In the genomic region with DNA sequence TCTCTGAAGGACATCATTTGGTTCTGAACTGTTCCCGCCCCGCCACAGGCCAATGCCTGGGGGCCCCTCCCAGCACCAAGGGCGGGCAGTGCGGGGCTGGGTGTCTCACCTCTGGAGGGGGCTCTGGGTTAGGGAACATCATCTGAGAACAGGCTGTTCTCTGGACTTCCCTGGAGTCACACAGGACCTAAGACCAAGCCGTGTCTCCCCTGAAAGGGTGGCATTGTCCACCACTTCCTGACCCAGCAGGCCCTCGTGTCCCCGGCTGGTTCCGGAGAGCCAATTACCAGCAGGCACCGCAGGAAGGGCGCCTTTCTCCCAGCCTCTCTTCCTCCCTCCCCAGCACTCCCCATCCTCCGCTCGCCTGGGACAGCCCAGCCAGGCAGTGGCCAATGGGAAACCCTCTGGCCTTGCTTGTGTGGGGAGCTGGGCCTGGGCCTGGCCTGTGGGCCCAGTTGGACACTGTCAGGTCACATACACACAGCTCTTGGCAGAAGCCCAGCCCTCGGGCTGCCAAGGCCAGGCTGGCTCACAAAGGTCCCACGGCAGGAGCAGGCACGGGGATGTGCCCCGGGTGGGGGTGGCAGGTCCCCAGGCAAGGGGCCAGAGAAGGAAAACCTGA, we compare ENCODE assay signal across 9 cellular contexts.
DNase-seq lines count a peak whose midpoint lies in the region; ATAC-seq, FAIRE-seq and TF ChIP-seq lines count a peak whose summit lies in the region.
"Had no signal": no experiment of that assay in that cellular context is flagged by ENCODE, and none has a peak within 500 bp of the region (broad histone marks: within the 10 kb centered on the region; RNA-seq: fewer than 3 reads in every experiment).

No MANE protein-coding gene starts in this region.

- no peak for TF ChIP-seq POLR2A in K562 (conservative IDR thresholded peaks at IDR 0.05)
- TF ChIP-seq POLR2A in ovary (IDR thresholded peaks at IDR 0.05) = no peak

- FAIRE-seq in K562 (lab: Jason Lieb, UNC) = no peak

- H3K36me3 Mint-ChIP-seq in CD14-positive monocyte = peaks cover 5 to 23% of the 10 kb centered on the region in 2 donors

- H4K20me1 ChIP-seq in K562 (replicated peaks; ENCODE audit: control insufficient read depth, insufficient read depth, low read length) = no peaks in the 10 kb centered on the region

- H3K4me1 Mint-ChIP-seq in CD14-positive monocyte = peaks cover 61% of the 10 kb centered on the region

- H3K9me1 ChIP-seq in K562 (ENCODE audit: control insufficient read depth, insufficient read depth, low read length) = no peaks in the 10 kb centered on the region

- CTCF ChIA-PET in K562 (lab: Yijun Ruan, JAX; ENCODE audit: low intra/inter-chr PET ratio) = no interaction called here

- TF ChIP-seq RAD21 in K562 (CRISPR knock-in tag; conservative IDR thresholded peaks at IDR 0.05 in 1 of 2, IDR thresholded peaks at IDR 0.05 in 1 of 2) = no peak

- peaks cover 0 to 2% (median 0%) of the 10 kb centered on the region in 7 donors for H3K9me3 Mint-ChIP-seq in CD14-positive monocyte

- in situ Hi-C loops in K562 (cut with MboI) = no loop called here

- H3K27me3 Mint-ChIP-seq in CD14-positive monocyte (ENCODE audit: low read depth in 3 of 3) = no peaks in the 10 kb centered on the region

- H3K4me3 ChIP-seq in K562 (no peak overlapping the region), ovary (no peak overlapping the region)
- H3K4me3 ChIP-seq: BLaER1 had no signal

- ATAC-seq in K562 (peak; percentile 24), HG03135 (IDR thresholded peaks at IDR 0.05; ENCODE audit: unreplicated experiment) (no peak), HG03139 (IDR thresholded peaks at IDR 0.05; ENCODE audit: unreplicated experiment) (no peak), HG02763 (IDR thresholded peaks at IDR 0.05; ENCODE audit: unreplicated experiment) (no peak)

- H3K9me3 ChIP-seq in K562 (replicated peaks; ENCODE audit: control insufficient read depth, insufficient read depth, low read depth, low read length) (no peaks in the 10 kb centered on the region), ovary (no peaks in the 10 kb centered on the region)
- H3K9me3 ChIP-seq: BLaER1 had no signal

- TF ChIP-seq CTCF in CD14-positive monocyte (IDR thresholded peaks at IDR 0.05) (no peak), K562 (IDR thresholded peaks at IDR 0.05 in 2 of 3, conservative IDR thresholded peaks at IDR 0.05 in 1 of 3; ENCODE audit: insufficient read depth in 2 of 3, low read depth in 1 of 3, low read length in 3 of 3) (no peak), ovary (IDR thresholded peaks at IDR 0.05) (no peak)

- peak overlapping the region; percentile 27 to 35 for H3K4me3 Mint-ChIP-seq in CD14-positive monocyte

- no peak overlapping the region for H3K4me2 ChIP-seq in K562 (ENCODE audit: insufficient read depth, low read length)
- H3K4me2 ChIP-seq: BLaER1 had no signal

- POLR2A ChIA-PET in K562 (lab: Yijun Ruan, JAX) = interaction anchor here (0.6 kb wide), 1 partner anchor 11 kb away, joined by 4 read pairs; no protein-coding TSS in a partner anchor

- WGBS in K562 (ENCODE audit: insufficient coverage, low coverage, missing lambda C conversion rate) = 77% methylated on average over 13 of the region's 16 CpGs
- WGBS in ovary, 3 donors = 70 to 73% (median 73%) methylated on average over 16 of the region's 16 CpGs

- intact Hi-C loops in CD14-positive monocyte (cut with micrococcal nuclease) = no loop called here
- intact Hi-C loops in K562 (cut with micrococcal nuclease) = no loop called here
- intact Hi-C loops in ovary (cut with DNase I) = no loop called here

- no TSS peak for BruUV-seq in K562 (replicated peaks; lab: Mats Ljungman, UMichigan)

- no peak overlapping the region for H3K27ac ChIP-seq in K562 (ENCODE audit: extremely low read depth, low read depth, low read length)
- H3K27ac ChIP-seq in ovary = peak overlapping the region in 1 of 2 donors; percentile 37
- H3K27ac ChIP-seq: BLaER1 had no signal

- DNase-seq in CD14-positive monocyte (ENCODE audit: low spot score) = peak; percentile 54
- DNase-seq in K562 (ENCODE audit: extremely low read depth in 1 of 4, low spot score in 3 of 4) = no peak
- DNase-seq in hypothalamus (lab: John Stamatoyannopoulos, UW) = peak; percentile 38 to 99 (median 93)
- DNase-seq in ovary = peak; percentile 12 to 58 (median 42)
- DNase-seq in stimulated activated CD4-positive, alpha-beta T cell treated with anti-CD3 and anti-CD28 coated beads, Interleukin-1b, Interleukin-23, amount 100 ng/mL, for 48 hours = no peak

- no peak overlapping the region for H2AFZ ChIP-seq in K562 (ENCODE audit: low read depth, low read length)

- H3K4me1 ChIP-seq in K562 (replicated peaks in 1 of 2; ENCODE audit: control insufficient read depth in 2 of 2, insufficient read depth in 2 of 2, low read length in 2 of 2) (peaks cover 0 to 8% of the 10 kb centered on the region in 2 experiments; a peak in 2 of 5 replicates), ovary (ENCODE audit: insufficient read depth) (peaks cover 5% of the 10 kb centered on the region)

- no peak for TF ChIP-seq EP300 in K562 (IDR thresholded peaks at IDR 0.05; ENCODE audit: low read length)
- no peak for TF ChIP-seq EP300 in ovary (IDR thresholded peaks at IDR 0.05)

- H3K27me3 ChIP-seq in K562 (ENCODE audit: control insufficient read depth in 2 of 2, insufficient read depth in 2 of 2, low read length in 2 of 2) (no peaks in the 10 kb centered on the region), ovary (no peaks in the 10 kb centered on the region)
- H3K27me3 ChIP-seq: BLaER1 had no signal

- H3K79me2 ChIP-seq in K562 (ENCODE audit: control insufficient read depth, insufficient read depth, low read length) = no peaks in the 10 kb centered on the region

- peak overlapping the region in 1 of 2 experiments; percentile 50; a peak in 1 of 4 replicates for H3K9ac ChIP-seq in K562 (ENCODE audit: insufficient read depth in 1 of 2, low read depth in 2 of 2, low read length in 2 of 2)
- H3K9ac ChIP-seq: BLaER1 had no signal

- H3K27ac Mint-ChIP-seq in CD14-positive monocyte = peak overlapping the region in 3 of 7 donors; percentile 50 to 67 (median 57)

- H3K36me3 ChIP-seq in K562 (ENCODE audit: control insufficient read depth, insufficient read depth, low read length) (no peaks in the 10 kb centered on the region), ovary (no peaks in the 10 kb centered on the region)
- H3K36me3 ChIP-seq: BLaER1 had no signal

TF ChIP-seq in K562, 482 proteins besides CTCF, POLR2A, EP300 and RAD21:
- TF ChIP-seq KDM4B (IDR thresholded peaks at IDR 0.05; ENCODE audit: borderline replicate concordance in 2 of 2, low read depth in 1 of 2) = no peak
- TF ChIP-seq BRF1 (IDR thresholded peaks at IDR 0.05; ENCODE audit: borderline replicate concordance, extremely low read depth, insufficient read length) = no peak
- TF ChIP-seq TFE3 (CRISPR knock-in tag; IDR thresholded peaks at IDR 0.05) = no peak
- no peak for TF ChIP-seq TBP (optimal IDR thresholded peaks at IDR 0.05; ENCODE audit: low read depth, low read length)
- TF ChIP-seq, protein P1, sequence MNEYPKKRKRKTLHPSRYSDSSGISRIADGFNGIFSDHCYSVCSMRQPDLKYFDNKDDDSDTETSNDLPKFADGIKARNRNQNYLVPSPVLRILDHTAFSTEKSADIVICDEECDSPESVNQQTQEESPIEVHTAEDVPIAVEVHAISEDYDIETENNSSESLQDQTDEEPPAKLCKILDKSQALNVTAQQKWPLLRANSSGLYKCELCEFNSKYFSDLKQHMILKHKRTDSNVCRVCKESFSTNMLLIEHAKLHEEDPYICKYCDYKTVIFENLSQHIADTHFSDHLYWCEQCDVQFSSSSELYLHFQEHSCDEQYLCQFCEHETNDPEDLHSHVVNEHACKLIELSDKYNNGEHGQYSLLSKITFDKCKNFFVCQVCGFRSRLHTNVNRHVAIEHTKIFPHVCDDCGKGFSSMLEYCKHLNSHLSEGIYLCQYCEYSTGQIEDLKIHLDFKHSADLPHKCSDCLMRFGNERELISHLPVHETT (CRISPR knock-in tag; conservative IDR thresholded peaks at IDR 0.05 in 1 of 2, IDR thresholded peaks at IDR 0.05 in 1 of 2) = no peak
- no peak for TF ChIP-seq POU5F1 (IDR thresholded peaks at IDR 0.05; ENCODE audit: borderline replicate concordance, low read depth, low read length, partially characterized antibody)
- TF ChIP-seq SRF (CRISPR knock-in tag; IDR thresholded peaks at IDR 0.05) = no peak
- no peak for TF ChIP-seq PPARD (CRISPR knock-in tag; IDR thresholded peaks at IDR 0.05)
- no peak for TF ChIP-seq EP400 (IDR thresholded peaks at IDR 0.05)
- TF ChIP-seq ARHGAP35 (IDR thresholded peaks at IDR 0.05; ENCODE audit: partially characterized antibody) = no peak
- TF ChIP-seq ZNF586 (CRISPR knock-in tag; conservative IDR thresholded peaks at IDR 0.05) = no peak
- TF ChIP-seq ZNF785 (CRISPR knock-in tag; IDR thresholded peaks at IDR 0.05) = no peak
- no peak for TF ChIP-seq ZNF311 (CRISPR knock-in tag; IDR thresholded peaks at IDR 0.05)
- TF ChIP-seq XRCC3 (IDR thresholded peaks at IDR 0.05) = no peak
- TF ChIP-seq NFATC3 (IDR thresholded peaks at IDR 0.05) = no peak
- no peak for TF ChIP-seq ZNF280B (CRISPR knock-in tag; IDR thresholded peaks at IDR 0.05)

Comparison
In these comparisons a context has a peak if more than half of its experiments do, and no peak if none do; other contexts are left out.
1. DNase-seq: peak in CD14-positive monocyte (single experiment), hypothalamus (51 of 51) and ovary (5 of 5); none in K562 (0 of 4) and stimulated activated CD4-positive, alpha-beta T cell treated with anti-CD3 and anti-CD28 coated beads, Interleukin-1b, Interleukin-23, amount 100 ng/mL, for 48 hours (single experiment).